Comparison of ENCODE assay signal across 10 cellular contexts in the genomic region with DNA sequence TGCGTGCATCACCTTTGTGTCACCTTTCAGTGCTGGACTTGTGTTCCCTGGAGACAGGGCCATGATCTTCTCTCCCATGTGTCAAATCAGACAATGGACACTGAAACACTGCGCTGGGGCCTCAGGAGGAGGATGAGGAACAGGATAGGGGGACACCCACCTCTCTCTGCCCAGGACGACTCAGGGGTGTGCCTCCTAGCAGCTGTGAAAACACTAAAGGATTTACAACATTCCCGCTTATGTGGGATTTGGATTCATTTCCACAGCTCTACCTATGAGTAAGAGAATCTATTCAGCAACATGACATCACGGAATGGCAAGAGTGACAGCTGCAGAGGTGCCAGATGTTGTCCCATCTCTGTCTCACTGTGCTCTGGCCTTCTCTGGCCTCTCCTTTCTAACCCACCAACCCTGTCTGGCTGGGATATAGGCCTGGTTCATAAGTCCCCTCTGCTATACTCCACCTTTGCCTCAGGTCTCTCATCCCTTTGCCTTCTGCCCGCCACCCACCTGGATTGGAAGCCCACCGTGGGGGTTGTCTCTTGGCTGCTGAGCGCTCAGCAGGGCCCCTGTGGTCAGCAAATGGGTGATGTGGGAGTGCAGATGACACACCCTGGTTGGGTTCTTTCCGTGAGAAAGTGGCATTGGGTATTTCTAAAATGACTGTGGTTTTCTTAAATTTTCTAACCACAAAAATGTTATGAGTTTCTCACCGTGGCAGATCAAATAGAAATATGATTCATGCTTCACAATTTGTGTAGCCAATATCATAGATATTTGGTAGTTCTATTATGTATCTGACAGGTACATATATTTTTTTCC. TPM values are rescaled to one million over a fixed set of nuclear protein-coding genes. Genes with fewer than 3 reads are reported as not detected.
DNase-seq lines count a peak whose midpoint lies in the region; TF ChIP-seq lines count a peak whose summit lies in the region.
"Had no signal": no experiment of that assay in that cellular context is flagged by ENCODE, and none has a peak within 500 bp of the region (broad histone marks: within the 10 kb centered on the region; RNA-seq: fewer than 3 reads in every experiment).

No MANE protein-coding gene starts in this region.

- H3K79me2 ChIP-seq in mammary epithelial cell (ENCODE audit: insufficient read depth, low read length) = no peaks in the 10 kb centered on the region

- peak overlapping the region; percentile 50 for H3K27ac ChIP-seq in mammary epithelial cell (ENCODE audit: insufficient read depth, low read depth, low read length)
- no peak overlapping the region for H3K27ac ChIP-seq in esophagus muscularis mucosa (replicated peaks in 1 of 4)
- H3K27ac ChIP-seq: skin epidermis had no signal

- H3K4me1 ChIP-seq in mammary epithelial cell (ENCODE audit: insufficient read depth, low read length) (peaks cover 12% of the 10 kb centered on the region), esophagus muscularis mucosa (no peaks in the 10 kb centered on the region)

- H3K4me3 Mint-ChIP-seq in T-helper 2 cell treated with Interferon-gamma antibody and Interleukin-4, amounts not matched to agents 5 μg/mL and 100 μg/mL, for 36 hours = peak overlapping the region; percentile 59
- H3K4me3 Mint-ChIP-seq in endothelial cell (ENCODE audit: unreplicated experiment) = no peak overlapping the region
- H3K4me3 Mint-ChIP-seq: T-helper 1 cell treated with Interleukin-12 subunit alpha and Interleukin-12 subunit beta and Interleukin-4 antibody, amounts not matched to agents 30 μg/mL and 1 μg/mL, for 36 hours had no signal

- TF ChIP-seq CTCF in mammary epithelial cell (conservative IDR thresholded peaks at IDR 0.05 in 1 of 2, IDR thresholded peaks at IDR 0.05 in 1 of 2; ENCODE audit: extremely low read depth in 1 of 2, insufficient read depth in 1 of 2, low read depth in 1 of 2, low read length in 2 of 2) (no peak), esophagus muscularis mucosa (IDR thresholded peaks at IDR 0.05) (no peak), endothelial cell (IDR thresholded peaks at IDR 0.05; ENCODE audit: unreplicated experiment) (no peak)

- peaks cover 21% of the 10 kb centered on the region for H3K4me1 Mint-ChIP-seq in T-helper 2 cell treated with Interferon-gamma antibody and Interleukin-4, amounts not matched to agents 5 μg/mL and 100 μg/mL, for 36 hours (ENCODE audit: low read depth)
- no peaks in the 10 kb centered on the region for H3K4me1 Mint-ChIP-seq in endothelial cell (ENCODE audit: unreplicated experiment)

- BruUV-seq in mammary epithelial cell (replicated peaks; lab: Mats Ljungman, UMichigan) = no TSS peak

- peaks cover 12% of the 10 kb centered on the region for H3K27me3 Mint-ChIP-seq in T-helper 2 cell treated with Interferon-gamma antibody and Interleukin-4, amounts not matched to agents 5 μg/mL and 100 μg/mL, for 36 hours (ENCODE audit: low read depth)
- peaks cover 3% of the 10 kb centered on the region for H3K27me3 Mint-ChIP-seq in endothelial cell (ENCODE audit: unreplicated experiment)

- H4K20me1 ChIP-seq in mammary epithelial cell (ENCODE audit: insufficient read depth, low read length) = no peaks in the 10 kb centered on the region

- TF ChIP-seq EP300 in esophagus muscularis mucosa (IDR thresholded peaks at IDR 0.05) = no peak

- H3K36me3 ChIP-seq in mammary epithelial cell (ENCODE audit: insufficient read depth, low read length) = no peaks in the 10 kb centered on the region
- H3K36me3 ChIP-seq in esophagus muscularis mucosa = no peaks in the 10 kb centered on the region

- peak; percentile 72 for DNase-seq in activated naive CD4-positive, alpha-beta T cell treated with Interleukin-2 at 50 U/mL for 16 hours
- no peak for DNase-seq in activated naive CD4-positive, alpha-beta T cell (lab: John Stamatoyannopoulos, UW)
- peak; percentile 73 for DNase-seq in T-helper 2 cell treated with Interferon-gamma antibody and Interleukin-4, amounts not matched to agents 5 μg/mL and 100 μg/mL, for 36 hours (ENCODE audit: low spot score)
- DNase-seq in mammary epithelial cell = peak; percentile 92
- DNase-seq in stimulated activated CD8-positive, alpha-beta memory T cell treated with anti-CD3 and anti-CD28 coated beads, Interleukin-15, amount 100 ng/mL, for 48 hours (ENCODE audit: low read depth in 2 of 2) = peak; percentile 65 to 66
- no peak for DNase-seq in esophagus muscularis mucosa (ENCODE audit: extremely low spot score)
- DNase-seq in SIG-M5 treated with dmso at 0.1 percent for 504 hours (lab: John Stamatoyannopoulos, UW; ENCODE audit: unreplicated experiment) = no peak
- DNase-seq in endothelial cell (ENCODE audit: low spot score) = no peak

- no peak for TF ChIP-seq POLR2A in esophagus muscularis mucosa (IDR thresholded peaks at IDR 0.05; ENCODE audit: low read depth)

- H3K27me3 ChIP-seq in mammary epithelial cell (ENCODE audit: insufficient read depth, low read length) (no peaks in the 10 kb centered on the region), esophagus muscularis mucosa (no peaks in the 10 kb centered on the region)

- H3K9me3 Mint-ChIP-seq in T-helper 2 cell treated with Interferon-gamma antibody and Interleukin-4, amounts not matched to agents 5 μg/mL and 100 μg/mL, for 36 hours = no peaks in the 10 kb centered on the region
- no peaks in the 10 kb centered on the region for H3K9me3 Mint-ChIP-seq in endothelial cell (ENCODE audit: unreplicated experiment)
- H3K9me3 Mint-ChIP-seq: T-helper 1 cell treated with Interleukin-12 subunit alpha and Interleukin-12 subunit beta and Interleukin-4 antibody, amounts not matched to agents 30 μg/mL and 1 μg/mL, for 36 hours had no signal

- H3K9me3 ChIP-seq in mammary epithelial cell (replicated peaks; ENCODE audit: insufficient read depth, low read length) (no peaks in the 10 kb centered on the region), esophagus muscularis mucosa (no peaks in the 10 kb centered on the region)

- in situ Hi-C loops in mammary epithelial cell (cut with MboI; ENCODE audit: low sequenced_read_pairs in 2 of 2) = no loop called here

- H3K27ac Mint-ChIP-seq in T-helper 2 cell treated with Interferon-gamma antibody and Interleukin-4, amounts not matched to agents 5 μg/mL and 100 μg/mL, for 36 hours = peak overlapping the region; percentile 72
- H3K27ac Mint-ChIP-seq in endothelial cell (ENCODE audit: unreplicated experiment) = no peak overlapping the region
- H3K27ac Mint-ChIP-seq: T-helper 1 cell treated with Interleukin-12 subunit alpha and Interleukin-12 subunit beta and Interleukin-4 antibody, amounts not matched to agents 30 μg/mL and 1 μg/mL, for 36 hours had no signal

- H2AFZ ChIP-seq in mammary epithelial cell (ENCODE audit: low read depth, low read length) = no peak overlapping the region

- no peak overlapping the region for H3K9ac ChIP-seq in mammary epithelial cell (ENCODE audit: insufficient read depth, low read length)

- CTCF ChIA-PET in mammary epithelial cell (lab: Charles Lee; ENCODE audit: low non-redundant PET) = no interaction called here

- 9% methylated on average over 8 of the region's 10 CpGs for WGBS in mammary epithelial cell (ENCODE audit: low coverage, missing lambda C conversion rate)
- 72% methylated on average over 8 of the region's 10 CpGs for WGBS in esophagus muscularis mucosa

- dilution Hi-C loops in mammary epithelial cell (cut with HindIII; ENCODE audit: low sequenced_read_pairs) = loop anchor here (5.0 kb wide), 1 partner anchor 53 kb away; no protein-coding TSS in a partner anchor

- peak overlapping the region; percentile 54 for H3K4me2 ChIP-seq in mammary epithelial cell (ENCODE audit: insufficient read depth, low read depth, low read length)

- intact Hi-C loops in mammary epithelial cell (cut with micrococcal nuclease) (no loop called here), esophagus muscularis mucosa (cut with DNase I) (no loop called here)

- H3K4me3 ChIP-seq in mammary epithelial cell (replicated peaks in 1 of 3; ENCODE audit: insufficient read depth in 1 of 3, low read depth in 2 of 3, low read length in 3 of 3) (no peak overlapping the region), esophagus muscularis mucosa (no peak overlapping the region)
- H3K4me3 ChIP-seq: skin epidermis had no signal

- H3K36me3 Mint-ChIP-seq in T-helper 2 cell treated with Interferon-gamma antibody and Interleukin-4, amounts not matched to agents 5 μg/mL and 100 μg/mL, for 36 hours (ENCODE audit: low read depth) = no peaks in the 10 kb centered on the region
- H3K36me3 Mint-ChIP-seq in endothelial cell (ENCODE audit: low read depth, unreplicated experiment) = no peaks in the 10 kb centered on the region

RNA-seq across cellular contexts. Expression of a gene that starts 47.1 kb away (rescaled TPM):
- total RNA-seq in mammary epithelial cell (1 to 10 TPM; 1.3 to 1.5 TPM), esophagus muscularis mucosa (1 to 10 TPM; 2.8 to 8.3 (median 6.1) TPM), endothelial cell (ENCODE audit: unreplicated experiment) (0.77 TPM)
- polyA plus RNA-seq in mammary epithelial cell = 1.1 TPM
- not detected for polyA minus RNA-seq in mammary epithelial cell

Comparison
In these comparisons a context has a peak if more than half of its experiments do, and no peak if none do; other contexts are left out.
1. DNase-seq: peak in activated naive CD4-positive, alpha-beta T cell treated with Interleukin-2 at 50 U/mL for 16 hours (single experiment), T-helper 2 cell treated with Interferon-gamma antibody and Interleukin-4, amounts not matched to agents 5 μg/mL and 100 μg/mL, for 36 hours (single experiment), mammary epithelial cell (single experiment) and stimulated activated CD8-positive, alpha-beta memory T cell treated with anti-CD3 and anti-CD28 coated beads, Interleukin-15, amount 100 ng/mL, for 48 hours (2 of 2); none in activated naive CD4-positive, alpha-beta T cell (0 of 4), esophagus muscularis mucosa (single experiment), SIG-M5 treated with dmso at 0.1 percent for 504 hours (single experiment) and endothelial cell (single experiment).